In genomic region chr2:85088921-85089320, GRCh38 we compare ENCODE assay signal across 20 cellular contexts. TPM values are rescaled to one million over a fixed set of nuclear protein-coding genes. Genes with fewer than 3 reads are reported as not detected.
"Had no signal": no experiment of that assay in that cellular context is flagged by ENCODE, and none has a peak within 500 bp of the region (broad histone marks: within the 10 kb centered on the region; RNA-seq: fewer than 3 reads in every experiment).

No MANE protein-coding gene starts in this region.

- H3K9me3 Mint-ChIP-seq: activated naive CD8-positive, alpha-beta T cell treated with anti-CD3 and anti-CD28 coated beads, Interleukin-2, amount 10 ng/mL, durations not matched to agents 7 days and 5 days; T-cell had no signal

- H3K36me3 Mint-ChIP-seq: activated naive CD8-positive, alpha-beta T cell treated with anti-CD3 and anti-CD28 coated beads, Interleukin-2, amount 10 ng/mL, durations not matched to agents 7 days and 5 days; T-cell had no signal

- H3K36me3 ChIP-seq: adrenal gland, MG63 had no signal

- H3K27ac Mint-ChIP-seq: activated CD8-positive, alpha-beta T cell treated with anti-CD3 and anti-CD28 coated beads, Interleukin-2, amount 10 ng/mL, durations not matched to agents 7 days and 5 days; activated naive CD8-positive, alpha-beta T cell treated with anti-CD3 and anti-CD28 coated beads, Interleukin-2, amount 10 ng/mL, durations not matched to agents 7 days and 5 days; T-cell had no signal

- H3K4me1 Mint-ChIP-seq: activated naive CD8-positive, alpha-beta T cell treated with anti-CD3 and anti-CD28 coated beads, Interleukin-2, amount 10 ng/mL, durations not matched to agents 7 days and 5 days; T-cell had no signal

- H3K27ac ChIP-seq: adrenal gland, SK-N-MC, VCaP had no signal

- H3K4me3 ChIP-seq: adrenal gland, MG63, SK-N-MC had no signal

- H3K9me3 ChIP-seq: adrenal gland, MG63 had no signal

- DNase-seq: activated CD4-positive, alpha-beta T cell treated with anti-CD3 and anti-CD28 coated beads for 4 hours; activated CD8-positive, alpha-beta memory T cell treated with anti-CD3 and anti-CD28 coated beads, Interleukin-2, amount 50 U/mL, for 48 hours; activated CD8-positive, alpha-beta T cell treated with anti-CD3 and anti-CD28 coated beads, Interleukin-2, amount 10 ng/mL, durations not matched to agents 7 days and 5 days; activated naive CD4-positive, alpha-beta T cell treated with anti-CD3 and anti-CD28 coated beads, Interleukin-2, amount 50 U/mL, for 16 hours; activated naive CD8-positive, alpha-beta T cell treated with anti-CD3 and anti-CD28 coated beads, Interleukin-2, amount 10 ng/mL, durations not matched to agents 7 days and 5 days; activated T-cell treated with anti-CD3 and anti-CD28 coated beads, Interleukin-2, amount 50 U/mL, for 1 hour; adrenal gland; anterior cingulate cortex; MG63; MV-4-11; NCI-H1417 treated with DMSO at 0.1 percent for 48 hours; NCI-H2029; NCI-H2107; NCI-H226; NCI-H526; OCI-M1; T-cell had no signal

- H3K4me3 Mint-ChIP-seq: activated CD8-positive, alpha-beta T cell treated with anti-CD3 and anti-CD28 coated beads, Interleukin-2, amount 10 ng/mL, durations not matched to agents 7 days and 5 days; activated naive CD8-positive, alpha-beta T cell treated with anti-CD3 and anti-CD28 coated beads, Interleukin-2, amount 10 ng/mL, durations not matched to agents 7 days and 5 days; T-cell had no signal

- H3K4me1 ChIP-seq: adrenal gland had no signal

- H3K27me3 ChIP-seq: adrenal gland, MG63 had no signal

RNA-seq across cellular contexts. Expression of gene TCF7L1, which starts 44.3 kb away (rescaled TPM):
- total RNA-seq: activated CD8-positive, alpha-beta T cell treated with anti-CD3 and anti-CD28 coated beads, Interleukin-2, amount 10 ng/mL, durations not matched to agents 7 days and 5 days; activated naive CD8-positive, alpha-beta T cell treated with anti-CD3 and anti-CD28 coated beads, Interleukin-2, amount 10 ng/mL, durations not matched to agents 7 days and 5 days; T-helper 2 cell treated with Interferon-gamma antibody and Interleukin-4, amounts not matched to agents 100 ng/mL and 5 ng/mL, for 36 hours had no signal
